27 cellular contexts compared by ENCODE assay signal in genomic region chr4:167339781-167340180, GRCh38.
"Had no signal": no experiment of that assay in that cellular context is flagged by ENCODE, and none has a peak within 500 bp of the region (broad histone marks: within the 10 kb centered on the region; RNA-seq: fewer than 3 reads in every experiment).

No MANE protein-coding gene starts in this region.

- H3K36me3 ChIP-seq: left lung, lower lobe of right lung, pancreas, prostate gland, sigmoid colon, spleen, tibial nerve, uterus had no signal

- H3K4me3 ChIP-seq: left lung, lower lobe of right lung, pancreas, prostate gland, sigmoid colon, spleen, tibial nerve, uterus had no signal

- H3K27me3 ChIP-seq: left lung, pancreas, sigmoid colon, spleen, tibial nerve, uterus had no signal

- H3K4me1 ChIP-seq: left lung, lower lobe of right lung, pancreas, prostate gland, sigmoid colon, spleen, tibial nerve, uterus had no signal

- H3K4me1 Mint-ChIP-seq: immature natural killer cell; naive thymus-derived CD8-positive, alpha-beta T cell; nephron; neural crest cell; stimulated activated effector memory CD8-positive, alpha-beta T cell treated with anti-CD3 and anti-CD28 coated beads, Interleukin-12 subunit alpha, Interleukin-12 subunit beta, amount 100 ng/mL, for 72 hours; stimulated activated naive CD8-positive, alpha-beta T cell treated with anti-CD3 and anti-CD28 coated beads, Interleukin-15, amount 100 ng/mL, for 72 hours had no signal

- H3K9me3 ChIP-seq: lower lobe of right lung, pancreas, prostate gland, sigmoid colon, tibial nerve, uterus had no signal

- H3K27ac Mint-ChIP-seq: immature natural killer cell; naive thymus-derived CD8-positive, alpha-beta T cell; nephron; stimulated activated effector memory CD8-positive, alpha-beta T cell treated with anti-CD3 and anti-CD28 coated beads, Interleukin-12 subunit alpha, Interleukin-12 subunit beta, amount 100 ng/mL, for 72 hours; stimulated activated naive CD8-positive, alpha-beta T cell treated with anti-CD3 and anti-CD28 coated beads, Interleukin-15, amount 100 ng/mL, for 72 hours; type B pancreatic cell had no signal

- H3K27me3 Mint-ChIP-seq: naive thymus-derived CD8-positive, alpha-beta T cell; stimulated activated naive CD8-positive, alpha-beta T cell treated with anti-CD3 and anti-CD28 coated beads, Interleukin-15, amount 100 ng/mL, for 72 hours had no signal

- H3K36me3 Mint-ChIP-seq: stimulated activated effector memory CD8-positive, alpha-beta T cell treated with anti-CD3 and anti-CD28 coated beads, Interleukin-12 subunit alpha, Interleukin-12 subunit beta, amount 100 ng/mL, for 72 hours had no signal

- H3K4me3 Mint-ChIP-seq: immature natural killer cell; naive thymus-derived CD8-positive, alpha-beta T cell; nephron; neural crest cell; stimulated activated effector memory CD8-positive, alpha-beta T cell treated with anti-CD3 and anti-CD28 coated beads, Interleukin-12 subunit alpha, Interleukin-12 subunit beta, amount 100 ng/mL, for 72 hours; stimulated activated naive CD8-positive, alpha-beta T cell treated with anti-CD3 and anti-CD28 coated beads, Interleukin-15, amount 100 ng/mL, for 72 hours; type B pancreatic cell had no signal

- H3K27ac ChIP-seq: left lung, lower lobe of right lung, pancreas, prostate gland, sigmoid colon, spleen, tibial nerve, uterus had no signal

- DNase-seq: immature natural killer cell; kidney; left colon; left lung; lower lobe of right lung; mammary epithelial cell; mesenchymal stem cell; naive thymus-derived CD8-positive, alpha-beta T cell; nucleus accumbens; pancreas; posterior cingulate gyrus; retina; right cardiac atrium; sigmoid colon; small intestine; spleen; stimulated activated CD4-positive, alpha-beta T cell treated with anti-CD3 and anti-CD28 coated beads, Interleukin-4, amount 100 ng/mL, for 24 hours; stimulated activated naive CD4-positive, alpha-beta T cell; stimulated activated naive CD8-positive, alpha-beta T cell treated with anti-CD3 and anti-CD28 coated beads, Interleukin-15, amount 100 ng/mL, for 72 hours; substantia nigra; uterus had no signal

- H3K9me3 Mint-ChIP-seq: type B pancreatic cell had no signal
